ENCODE assay signal across 11 cellular contexts in the genomic region with DNA sequence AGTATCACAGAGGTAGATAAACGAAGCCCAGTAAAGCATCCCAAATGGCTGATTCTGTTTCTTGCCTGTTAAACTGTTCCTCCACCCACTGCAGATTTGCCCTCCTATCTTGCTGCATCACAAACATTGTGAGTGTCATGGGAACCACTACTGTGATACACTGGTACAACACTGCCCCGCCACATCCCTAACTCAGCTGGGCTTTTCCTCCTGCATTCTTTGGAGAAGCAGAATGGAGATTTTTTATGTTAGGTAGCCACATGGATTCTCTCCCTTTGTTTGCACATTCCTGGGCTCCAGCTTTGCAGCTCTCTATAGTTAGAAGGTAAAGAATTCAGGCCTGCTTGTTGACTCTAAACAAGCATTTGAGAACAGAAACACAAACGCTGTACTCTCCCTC.
A peak's percentile ranks its signal among the peaks of the same experiment; 100 is the strongest.
DNase-seq lines count a peak whose midpoint lies in the region; FAIRE-seq and TF ChIP-seq lines count a peak whose summit lies in the region.
"Had no signal": no experiment of that assay in that cellular context is flagged by ENCODE, and none has a peak within 500 bp of the region (broad histone marks: within the 10 kb centered on the region; RNA-seq: fewer than 3 reads in every experiment).

No MANE protein-coding gene starts in this region.

- peak overlapping the region; percentile 80 for H3K27ac ChIP-seq in endothelial cell of umbilical vein (ENCODE audit: insufficient read depth, low read depth, low read length)
- H3K27ac ChIP-seq in neural cell (ENCODE audit: low read length) = no peak overlapping the region
- H3K27ac ChIP-seq in caudate nucleus (ENCODE audit: low read depth, low read length) = no peak overlapping the region
- H3K27ac ChIP-seq in esophagus muscularis mucosa (replicated peaks in 1 of 4) = no peak overlapping the region
- H3K27ac ChIP-seq: right atrium auricular region had no signal

- no peak for TF ChIP-seq RAD21 in neural cell (conservative IDR thresholded peaks at IDR 0.05)

- H3K9me1 ChIP-seq in endothelial cell of umbilical vein (replicated peaks; ENCODE audit: control insufficient read depth, extremely low read depth, insufficient read depth, low read length) = no peaks in the 10 kb centered on the region

- BruUV-seq in endothelial cell of umbilical vein (replicated peaks; lab: Mats Ljungman, UMichigan) = no TSS peak

- no peaks in the 10 kb centered on the region for H3F3A ChIP-seq in neural cell (ENCODE audit: insufficient read depth, low read length, poor library complexity, severe bottlenecking)

- H3K36me3 ChIP-seq in NT2/D1 (ENCODE audit: insufficient read depth, insufficient read length, low read length) (peaks cover 12% of the 10 kb centered on the region), endothelial cell of umbilical vein (ENCODE audit: control insufficient read depth in 2 of 2, extremely low read depth in 1 of 2, insufficient read depth in 2 of 2, low read length in 2 of 2) (peaks cover 0 to 4% of the 10 kb centered on the region in 2 experiments), neural cell (ENCODE audit: insufficient read depth, low read length) (no peaks in the 10 kb centered on the region), esophagus muscularis mucosa (peaks cover 0 to 13% (median 8%) of the 10 kb centered on the region in 4 donors)
- H3K36me3 ChIP-seq: right atrium auricular region had no signal

- POLR2A ChIA-PET in endothelial cell of umbilical vein (lab: Charles Lee) = no interaction called here

- DNase-seq in GM04503 (ENCODE audit: low read depth) (peak; percentile 68), NT2/D1 (ENCODE audit: low read depth, low spot score) (peak; percentile 75), endothelial cell of umbilical vein (ENCODE audit: low read depth, low spot score) (no peak), amygdala (lab: John Stamatoyannopoulos, UW) (no peak), caudate nucleus (lab: John Stamatoyannopoulos, UW) (no peak), esophagus muscularis mucosa (ENCODE audit: extremely low spot score) (no peak), NCI-H1694 (lab: John Stamatoyannopoulos, UW) (no peak)
- DNase-seq: activated effector memory CD4-positive, alpha-beta T cell treated with anti-CD3 and anti-CD28 coated beads, Interleukin-2, amount 50 U/mL, for 16 hours; NCI-H1105 had no signal

- H3K4me1 ChIP-seq in NT2/D1 (ENCODE audit: insufficient read depth, insufficient read length) (no peaks in the 10 kb centered on the region), endothelial cell of umbilical vein (ENCODE audit: control insufficient read depth, extremely low read depth, insufficient read depth, low read length) (peaks cover 55% of the 10 kb centered on the region), esophagus muscularis mucosa (peaks cover 30 to 61% (median 50%) of the 10 kb centered on the region in 4 donors)

- H4K20me1 ChIP-seq in endothelial cell of umbilical vein (replicated peaks; ENCODE audit: control insufficient read depth, extremely low read depth, insufficient read depth, low read length) = no peaks in the 10 kb centered on the region
- no peaks in the 10 kb centered on the region for H4K20me1 ChIP-seq in neural cell (ENCODE audit: insufficient read depth)

- no peak for FAIRE-seq in endothelial cell of umbilical vein (lab: Jason Lieb, UNC)

- H3K27me3 ChIP-seq in NT2/D1 (ENCODE audit: insufficient read depth, insufficient read length) (no peaks in the 10 kb centered on the region), endothelial cell of umbilical vein (ENCODE audit: control insufficient read depth in 2 of 2, insufficient read depth in 2 of 2, low read length in 2 of 2) (no peaks in the 10 kb centered on the region), neural cell (ENCODE audit: insufficient read depth, low read depth, low read length) (no peaks in the 10 kb centered on the region), esophagus muscularis mucosa (no peaks in the 10 kb centered on the region)
- H3K27me3 ChIP-seq: right atrium auricular region had no signal

- H3K4me2 ChIP-seq in endothelial cell of umbilical vein (ENCODE audit: insufficient read depth, low read length) (peak overlapping the region; percentile 43), neural cell (ENCODE audit: low read length) (no peak overlapping the region)

- intact Hi-C loops in endothelial cell of umbilical vein (cut with micrococcal nuclease) (loop anchor here (1.0 to 2.0 kb wide), 5 partner anchors 11 to 59 kb away; no protein-coding TSS in a partner anchor), esophagus muscularis mucosa (cut with DNase I) (no loop called here)

- H2AFZ ChIP-seq in endothelial cell of umbilical vein (ENCODE audit: low read depth, low read length) = no peak overlapping the region
- no peak overlapping the region for H2AFZ ChIP-seq in neural cell (ENCODE audit: low read depth, low read length)

- TF ChIP-seq CTCF in endothelial cell of umbilical vein (IDR thresholded peaks at IDR 0.05; ENCODE audit: extremely low read depth in 1 of 2, insufficient read depth in 1 of 2, low read depth in 1 of 2, low read length in 2 of 2) (no peak), neural cell (IDR thresholded peaks at IDR 0.05; ENCODE audit: poor library complexity, severe bottlenecking) (no peak), esophagus muscularis mucosa (IDR thresholded peaks at IDR 0.05) (no peak)

- H3K79me2 ChIP-seq in endothelial cell of umbilical vein (ENCODE audit: control insufficient read depth, insufficient read depth, low read length) (peaks cover 2% of the 10 kb centered on the region), neural cell (replicated peaks; ENCODE audit: insufficient read depth, low read length) (peaks cover 4% of the 10 kb centered on the region)

- dilution Hi-C loops in endothelial cell of umbilical vein (cut with MboI; ENCODE audit: extremely low pct_ligation_motif_present, low sequenced_read_pairs) = no loop called here

- CTCF ChIA-PET in endothelial cell of umbilical vein (lab: Charles Lee) = interaction anchor here (0.7 to 2.0 kb wide), 6 partner anchors 10 to 44 kb away, joined by 3 to 6 read pairs (median 4); no protein-coding TSS in a partner anchor

- no peaks in the 10 kb centered on the region for H3K9me2 ChIP-seq in neural cell (ENCODE audit: insufficient read depth, low read length)

- H3K4me3 ChIP-seq in NT2/D1 (ENCODE audit: insufficient read length, low read depth) (no peak overlapping the region), endothelial cell of umbilical vein (replicated peaks in 1 of 3; ENCODE audit: insufficient read depth in 1 of 3, low read depth in 1 of 3, low read length in 3 of 3) (no peak overlapping the region), neural cell (ENCODE audit: low read length) (no peak overlapping the region), esophagus muscularis mucosa (no peak overlapping the region)
- H3K4me3 ChIP-seq: right atrium auricular region had no signal

- TF ChIP-seq EP300 in neural cell (conservative IDR thresholded peaks at IDR 0.05; ENCODE audit: poor library complexity, severe bottlenecking) = no peak
- no peak for TF ChIP-seq EP300 in esophagus muscularis mucosa (IDR thresholded peaks at IDR 0.05)

- 77% methylated on average over 3 of the region's 3 CpGs for WGBS in esophagus muscularis mucosa

- H3K9me3 ChIP-seq in NT2/D1 (ENCODE audit: insufficient read depth, low read length) = no peaks in the 10 kb centered on the region
- H3K9me3 ChIP-seq in endothelial cell of umbilical vein (replicated peaks; ENCODE audit: control insufficient read depth, insufficient read depth, low read length) = no peaks in the 10 kb centered on the region
- no peaks in the 10 kb centered on the region for H3K9me3 ChIP-seq in neural cell (ENCODE audit: low read length)
- H3K9me3 ChIP-seq in esophagus muscularis mucosa = no peaks in the 10 kb centered on the region
- H3K9me3 ChIP-seq: right atrium auricular region had no signal

- no peak for TF ChIP-seq POLR2A in endothelial cell of umbilical vein (IDR thresholded peaks at IDR 0.05; ENCODE audit: low read depth, low read length)
- no peak for TF ChIP-seq POLR2A in esophagus muscularis mucosa (IDR thresholded peaks at IDR 0.05; ENCODE audit: low read depth)

- H3K9ac ChIP-seq in NT2/D1 (ENCODE audit: insufficient read length, low read depth) (no peak overlapping the region), endothelial cell of umbilical vein (replicated peaks; ENCODE audit: extremely low read depth, insufficient read depth, low read length) (peak overlapping the region; percentile 56), neural cell (ENCODE audit: low read length) (peak overlapping the region; percentile 4)

TF ChIP-seq in endothelial cell of umbilical vein, 7 proteins besides CTCF, POLR2A, EP300 and RAD21:
- TF ChIP-seq EZH2 (IDR thresholded peaks at IDR 0.05; ENCODE audit: borderline replicate concordance, low read depth, low read length, severe bottlenecking) (no peak), POLR2AphosphoS5 (IDR thresholded peaks at IDR 0.05; ENCODE audit: insufficient read depth, low read depth, low read length) (no peak), JUN (IDR thresholded peaks at IDR 0.05; ENCODE audit: borderline replicate concordance, insufficient read depth, insufficient read length, low read depth) (no peak), GATA2 (IDR thresholded peaks at IDR 0.05; ENCODE audit: insufficient read depth, insufficient read length, low read depth, low read length) (no peak), MYC (IDR thresholded peaks at IDR 0.05; ENCODE audit: low read depth, low read length) (no peak), FOS (IDR thresholded peaks at IDR 0.05; ENCODE audit: borderline replicate concordance, insufficient read depth, low read length) (no peak)
- TF ChIP-seq, protein P1, sequence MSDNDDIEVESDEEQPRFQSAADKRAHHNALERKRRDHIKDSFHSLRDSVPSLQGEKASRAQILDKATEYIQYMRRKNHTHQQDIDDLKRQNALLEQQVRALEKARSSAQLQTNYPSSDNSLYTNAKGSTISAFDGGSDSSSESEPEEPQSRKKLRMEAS (IDR thresholded peaks at IDR 0.05; ENCODE audit: insufficient read depth, insufficient read length) = no peak

Comparison
In these comparisons a context has a peak if more than half of its experiments do, and no peak if none do; other contexts are left out.
1. DNase-seq: peak in GM04503 (single experiment) and NT2/D1 (single experiment); none in endothelial cell of umbilical vein (single experiment), amygdala (0 of 56), caudate nucleus (0 of 61), esophagus muscularis mucosa (single experiment) and NCI-H1694 (single experiment).